7 cellular contexts compared by ENCODE assay signal in genomic region chr17:21192414-21192813, GRCh38. TPM values are rescaled to one million over a fixed set of nuclear protein-coding genes. Genes with fewer than 3 reads are reported as not detected.
DNase-seq lines count a peak whose midpoint lies in the region; ATAC-seq and TF ChIP-seq lines count a peak whose summit lies in the region.
"Not testable (repeated sequence)": the region's sequence is repeated elsewhere in the genome, so short reads cannot be mapped to it uniquely, and the experiment has no call there.

No MANE protein-coding gene starts in this region.

- not testable (repeated sequence) for H4K20me1 ChIP-seq in OCI-LY1 (ENCODE audit: insufficient read depth, low read length)

- not testable (repeated sequence) for H3K9me3 ChIP-seq in CD4-positive, CD25-positive, alpha-beta regulatory T cell (ENCODE audit: control insufficient read depth in 2 of 2, low read length in 2 of 2); OCI-LY1 (ENCODE audit: low read length); gastrocnemius medialis

- H3K79me2 ChIP-seq in OCI-LY1 (ENCODE audit: insufficient read depth, low read length): not testable (repeated sequence)

- intact Hi-C loops in gastrocnemius medialis (cut with DNase I; ENCODE audit: low total_unique reads): not testable (repeated sequence)

- not testable (repeated sequence) for H2AFZ ChIP-seq in OCI-LY1 (ENCODE audit: low read length)

- H3K36me3 ChIP-seq in CD4-positive, CD25-positive, alpha-beta regulatory T cell (ENCODE audit: control insufficient read depth, insufficient read depth, low read length): peaks cover 26% of the 10 kb centered on the region
- H3K36me3 ChIP-seq in OCI-LY1 (ENCODE audit: insufficient read depth, low read length): peaks cover 10% of the 10 kb centered on the region
- not testable (repeated sequence) for H3K36me3 ChIP-seq in gastrocnemius medialis

- not testable (repeated sequence) for ATAC-seq in CD4-positive, CD25-positive, alpha-beta regulatory T cell (ENCODE audit: low read depth in 2 of 2)
- peak; percentile 80 to 81 for ATAC-seq in gastrocnemius medialis

- not testable (repeated sequence) for H3K4me1 Mint-ChIP-seq in CD4-positive, CD25-positive, alpha-beta regulatory T cell; activated T-cell treated with anti-CD3 and anti-CD28 coated beads, Interleukin-2, amount 50 U/mL, for 24 hours (ENCODE audit: low read depth)

- TF ChIP-seq CTCF in OCI-LY1 (IDR thresholded peaks at IDR 0.05; ENCODE audit: low read length); gastrocnemius medialis (IDR thresholded peaks at IDR 0.05 in 4 of 5, conservative IDR thresholded peaks at IDR 0.05 in 1 of 5): not testable (repeated sequence)

- H3K9ac ChIP-seq in OCI-LY1 (ENCODE audit: low read length): not testable (repeated sequence)

- not testable (repeated sequence) for H3K27ac ChIP-seq in CD4-positive, CD25-positive, alpha-beta regulatory T cell (ENCODE audit: insufficient read depth, low read length, poor library complexity, severe bottlenecking)
- H3K27ac ChIP-seq in OCI-LY1 (ENCODE audit: low read depth, low read length, poor library complexity, severe bottlenecking): peak overlapping the region; percentile 79
- peak overlapping the region; percentile 58 to 98 (median 87) for H3K27ac ChIP-seq in gastrocnemius medialis

- H3K27me3 ChIP-seq in CD4-positive, CD25-positive, alpha-beta regulatory T cell (ENCODE audit: control insufficient read depth, insufficient read depth, low read length); OCI-LY1 (ENCODE audit: insufficient read depth, low read length); gastrocnemius medialis: not testable (repeated sequence)

- not testable (repeated sequence) for TF ChIP-seq POLR2A in gastrocnemius medialis (IDR thresholded peaks at IDR 0.05)

- not testable (repeated sequence) for H3K4me2 ChIP-seq in OCI-LY1 (ENCODE audit: low read length)

- not testable (repeated sequence) for H3K4me1 ChIP-seq in CD4-positive, CD25-positive, alpha-beta regulatory T cell (ENCODE audit: control insufficient read depth, insufficient read depth, low read length, poor library complexity, severe bottlenecking)
- H3K4me1 ChIP-seq in OCI-LY1 (ENCODE audit: insufficient read depth, low read length, severe bottlenecking): peaks cover 32% of the 10 kb centered on the region
- peaks cover 49 to 68% of the 10 kb centered on the region in 2 donors for H3K4me1 ChIP-seq in gastrocnemius medialis

- peaks cover 36% of the 10 kb centered on the region for H3K36me3 Mint-ChIP-seq in CD4-positive, CD25-positive, alpha-beta regulatory T cell
- H3K36me3 Mint-ChIP-seq in activated T-cell treated with anti-CD3 and anti-CD28 coated beads, Interleukin-2, amount 50 U/mL, for 24 hours (ENCODE audit: low read depth): peaks cover 78% of the 10 kb centered on the region

- not testable (repeated sequence) for H3K4me3 Mint-ChIP-seq in CD4-positive, CD25-positive, alpha-beta regulatory T cell; activated T-cell treated with anti-CD3 and anti-CD28 coated beads, Interleukin-2, amount 50 U/mL, for 24 hours

- not testable (repeated sequence) for H3K27me3 Mint-ChIP-seq in CD4-positive, CD25-positive, alpha-beta regulatory T cell; activated T-cell treated with anti-CD3 and anti-CD28 coated beads, Interleukin-2, amount 50 U/mL, for 24 hours

- peak overlapping the region in 2 of 3 donors; percentile 15 to 47 for H3K27ac Mint-ChIP-seq in CD4-positive, CD25-positive, alpha-beta regulatory T cell
- H3K27ac Mint-ChIP-seq in activated T-cell treated with anti-CD3 and anti-CD28 coated beads, Interleukin-2, amount 50 U/mL, for 24 hours: peak overlapping the region; percentile 20

- H3F3A ChIP-seq in OCI-LY1 (ENCODE audit: insufficient read depth, low read length): not testable (repeated sequence)

- not testable (repeated sequence) for H3K9me3 Mint-ChIP-seq in CD4-positive, CD25-positive, alpha-beta regulatory T cell; activated T-cell treated with anti-CD3 and anti-CD28 coated beads, Interleukin-2, amount 50 U/mL, for 24 hours

- not testable (repeated sequence) for H3K4me3 ChIP-seq in CD4-positive, CD25-positive, alpha-beta regulatory T cell (ENCODE audit: low read depth, low read length); OCI-LY1 (ENCODE audit: low read depth, low read length, poor library complexity, severe bottlenecking); gastrocnemius medialis

- H3K9me2 ChIP-seq in OCI-LY1 (ENCODE audit: low read depth, low read length): not testable (repeated sequence)

- DNase-seq in CD4-positive, CD25-positive, alpha-beta regulatory T cell; activated T-cell treated with anti-CD3 and anti-CD28 coated beads, Interleukin-2, amount 50 U/mL, for 24 hours: not testable (repeated sequence)
- DNase-seq in DMS53 treated with DMSO at 0.1 percent for 48 hours (lab: John Stamatoyannopoulos, UW; ENCODE audit: unreplicated experiment) (peak; percentile 50), NCI-H2196 (lab: John Stamatoyannopoulos, UW; ENCODE audit: unreplicated experiment) (peak; percentile 32), myocyte (ENCODE audit: low read depth) (peak; percentile 71), gastrocnemius medialis (peak in 1 of 2 donors; percentile 63)

- in situ Hi-C loops in gastrocnemius medialis (cut with MboI; ENCODE audit: low sequenced_read_pairs in 4 of 4): not testable (repeated sequence)

RNA-seq across cellular contexts. Expression of gene TMEM11, which starts 21.5 kb away (rescaled TPM):
- total RNA-seq in CD4-positive, CD25-positive, alpha-beta regulatory T cell: 16.1 TPM
- polyA plus RNA-seq in CD4-positive, CD25-positive, alpha-beta regulatory T cell: 10 to 100 TPM; 30.8 to 50.3 (median 45.6) TPM
- total RNA-seq in myocyte (26.3 and 44.3 TPM in 2 replicates), gastrocnemius medialis (100 to 1,000 TPM in 2 of 4 donors, 10 to 100 TPM in 2; 70.6 to 131 (median 90.9) TPM)
- polyA plus RNA-seq in myocyte (2012): 38.5 TPM
